13 cellular contexts compared by ENCODE assay signal in the genomic region with DNA sequence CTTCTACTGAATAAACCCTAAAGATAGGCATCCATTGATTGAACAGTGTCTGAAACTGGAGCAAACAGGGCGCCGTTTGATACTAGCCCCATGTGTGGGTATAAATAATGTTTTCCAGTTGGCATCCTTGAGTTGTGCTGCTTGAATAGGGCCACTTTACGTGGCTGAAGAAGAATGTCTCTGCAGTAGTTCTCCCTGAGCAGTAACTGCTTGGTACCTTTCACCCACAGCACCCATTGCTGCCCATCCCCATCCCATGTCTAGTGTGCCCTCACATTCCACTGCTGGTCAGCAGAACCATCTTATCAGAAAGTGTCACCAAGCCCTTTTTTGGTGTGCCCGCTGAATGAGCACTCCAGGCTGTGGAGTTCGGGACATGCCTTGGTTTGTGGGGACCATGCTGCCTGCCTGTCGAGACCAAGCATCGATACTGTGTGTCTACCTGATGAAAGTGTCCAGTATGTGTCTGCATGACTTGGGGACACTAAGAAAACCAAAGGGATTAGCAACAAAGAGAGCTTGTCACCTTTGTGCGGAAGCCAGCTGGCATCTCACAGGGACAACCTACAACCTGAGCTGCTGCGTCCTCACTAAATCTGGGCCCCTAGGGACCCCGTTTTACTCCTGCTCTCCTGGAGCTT. TPM values are rescaled to one million over a fixed set of nuclear protein-coding genes. Genes with fewer than 3 reads are reported as not detected.
DNase-seq lines count a peak whose midpoint lies in the region; ATAC-seq and TF ChIP-seq lines count a peak whose summit lies in the region.
"Had no signal": no experiment of that assay in that cellular context is flagged by ENCODE, and none has a peak within 500 bp of the region (broad histone marks: within the 10 kb centered on the region; RNA-seq: fewer than 3 reads in every experiment).

No MANE protein-coding gene starts in this region.

- H2AFZ ChIP-seq in trophoblast cell (ENCODE audit: insufficient read depth, low read length, poor library complexity) = no peak overlapping the region

- intact Hi-C loops in gastrocnemius medialis (cut with DNase I; ENCODE audit: low total_unique reads) = no loop called here

- peak overlapping the region in 3 of 5 experiments; percentile 5 to 20 (median 18) for H3K4me3 Mint-ChIP-seq in brain

- no peak overlapping the region for H3K4ac ChIP-seq in trophoblast cell (ENCODE audit: low read depth, low read length)

- H3K4me1 ChIP-seq in trophoblast cell (ENCODE audit: control insufficient read depth in 1 of 2, insufficient read depth in 2 of 2, low read length in 2 of 2) (peaks cover under 1% of the 10 kb centered on the region in 2 experiments), gastrocnemius medialis (no peaks in the 10 kb centered on the region)

- no peaks in the 10 kb centered on the region for H3K36me3 ChIP-seq in trophoblast cell (ENCODE audit: control insufficient read depth in 1 of 2, insufficient read depth in 2 of 2, low read length in 2 of 2)
- no peaks in the 10 kb centered on the region for H3K36me3 ChIP-seq in gastrocnemius medialis
- H3K36me3 ChIP-seq: HAP-1 had no signal

- no peak overlapping the region for H3K4me2 ChIP-seq in trophoblast cell (ENCODE audit: low read length)

- no peak overlapping the region for H4K12ac ChIP-seq in trophoblast cell (ENCODE audit: low read depth, low read length)

- H2BK5ac ChIP-seq in trophoblast cell (ENCODE audit: low read depth, low read length, poor library complexity) = no peak overlapping the region

- TF ChIP-seq POLR2A in gastrocnemius medialis (IDR thresholded peaks at IDR 0.05) = no peak

- peak overlapping the region; percentile 8 for H3K4me3 ChIP-seq in trophoblast cell (ENCODE audit: low read depth, low read length)
- no peak overlapping the region for H3K4me3 ChIP-seq in gastrocnemius medialis
- H3K4me3 ChIP-seq: HAP-1 had no signal

- H3K4me1 Mint-ChIP-seq in brain = peaks cover 39% of the 10 kb centered on the region

- WGBS in trophoblast cell (ENCODE audit: extremely low coverage, insufficient coverage, insufficient read length) = no CpG with 5 or more reads among the region's 10 CpGs

- no peak overlapping the region for H2AK5ac ChIP-seq in trophoblast cell (ENCODE audit: low read length)

- H3K79me2 ChIP-seq in trophoblast cell (ENCODE audit: control insufficient read depth, insufficient read depth, low read length, poor library complexity) = no peaks in the 10 kb centered on the region

- peak overlapping the region in 4 of 5 experiments; percentile 41 to 79 (median 55) for H3K27ac Mint-ChIP-seq in brain

- H3K14ac ChIP-seq in trophoblast cell (ENCODE audit: low read length) = no peak overlapping the region

- H3K79me1 ChIP-seq in trophoblast cell (ENCODE audit: low read length) = peaks cover under 1% of the 10 kb centered on the region

- H3K27me3 Mint-ChIP-seq in brain = peaks cover 15% of the 10 kb centered on the region

- no peak overlapping the region for H3K9ac ChIP-seq in trophoblast cell (ENCODE audit: low read length)

- H3K36me3 Mint-ChIP-seq in brain = no peaks in the 10 kb centered on the region
- H3K36me3 Mint-ChIP-seq: CD14-positive monocyte had no signal

- ATAC-seq in GM18867 (IDR thresholded peaks at IDR 0.05; ENCODE audit: unreplicated experiment) (no peak), gastrocnemius medialis (no peak)

- H2BK120ac ChIP-seq in trophoblast cell (ENCODE audit: insufficient read depth, low read length, poor library complexity) = no peak overlapping the region

- DNase-seq in NCI-H524 (lab: John Stamatoyannopoulos, UW) (peak; percentile 51 to 69), NCI-H524 treated with DMSO at 0.1 percent for 48 hours (lab: John Stamatoyannopoulos, UW) (no peak), NCI-H2171 (lab: John Stamatoyannopoulos, UW) (peak; percentile 35), trophoblast cell (no peak), globus pallidus (ENCODE audit: low spot score) (no peak), gastrocnemius medialis (no peak)
- DNase-seq: GDM1, NCI-H748 treated with DMSO at 0.1 percent for 48 hours, SHP77 treated with DMSO at 0.1 percent for 48 hours had no signal

- in situ Hi-C loops in gastrocnemius medialis (cut with MboI; ENCODE audit: low sequenced_read_pairs in 4 of 4) = loop anchor here in 2 of 4 donors (25.0 kb wide), 2 partner anchors 574 to 849 kb away; no protein-coding TSS in a partner anchor

- peaks cover 1% of the 10 kb centered on the region for H3K9me3 ChIP-seq in trophoblast cell (ENCODE audit: insufficient read depth, low read depth, low read length)
- no peaks in the 10 kb centered on the region for H3K9me3 ChIP-seq in gastrocnemius medialis
- H3K9me3 ChIP-seq: HAP-1 had no signal

- H4K8ac ChIP-seq in trophoblast cell (ENCODE audit: low read depth, low read length) = no peak overlapping the region

- H3K18ac ChIP-seq in trophoblast cell (ENCODE audit: low read length) = no peak overlapping the region

- no peaks in the 10 kb centered on the region for H3K9me3 Mint-ChIP-seq in brain
- H3K9me3 Mint-ChIP-seq: CD14-positive monocyte had no signal

- no peak overlapping the region for H2BK12ac ChIP-seq in trophoblast cell (ENCODE audit: low read length)

- peaks cover 7% of the 10 kb centered on the region for H3K27me3 ChIP-seq in trophoblast cell (ENCODE audit: insufficient read depth, low read length)
- no peaks in the 10 kb centered on the region for H3K27me3 ChIP-seq in gastrocnemius medialis

- TF ChIP-seq CTCF in brain (conservative IDR thresholded peaks at IDR 0.05) (no peak), gastrocnemius medialis (IDR thresholded peaks at IDR 0.05 in 4 of 5, conservative IDR thresholded peaks at IDR 0.05 in 1 of 5) (no peak)

- H3K27ac ChIP-seq in trophoblast cell (ENCODE audit: low read depth, low read length) = no peak overlapping the region
- no peak overlapping the region for H3K27ac ChIP-seq in gastrocnemius medialis

- no peak overlapping the region for H4K91ac ChIP-seq in trophoblast cell (ENCODE audit: low read depth, low read length)

- no peak overlapping the region for H3K23ac ChIP-seq in trophoblast cell (ENCODE audit: low read length)

RNA-seq across cellular contexts. Expression of a gene that starts 56.8 kb away (rescaled TPM):
- 9.5 TPM for polyA plus RNA-seq in brain (ENCODE audit: insufficient read depth, low read depth, low replicate concordance)
- 3.1 and 3.5 TPM in 2 replicates for polyA plus RNA-seq in trophoblast cell (2013)
- total RNA-seq in gastrocnemius medialis = 10 to 100 TPM in 1 of 4 donors, 1 to 10 TPM in 3; 4.2 to 11.8 (median 7.8) TPM

Comparison
In these comparisons a context has a peak if more than half of its experiments do, and no peak if none do; other contexts are left out.
1. DNase-seq: peak in NCI-H524 (2 of 2) and NCI-H2171 (single experiment); none in NCI-H524 treated with DMSO at 0.1 percent for 48 hours (single experiment), trophoblast cell (0 of 2), globus pallidus (single experiment) and gastrocnemius medialis (0 of 2).